Comparison of ENCODE assay signal across 29 cellular contexts in the genomic region with DNA sequence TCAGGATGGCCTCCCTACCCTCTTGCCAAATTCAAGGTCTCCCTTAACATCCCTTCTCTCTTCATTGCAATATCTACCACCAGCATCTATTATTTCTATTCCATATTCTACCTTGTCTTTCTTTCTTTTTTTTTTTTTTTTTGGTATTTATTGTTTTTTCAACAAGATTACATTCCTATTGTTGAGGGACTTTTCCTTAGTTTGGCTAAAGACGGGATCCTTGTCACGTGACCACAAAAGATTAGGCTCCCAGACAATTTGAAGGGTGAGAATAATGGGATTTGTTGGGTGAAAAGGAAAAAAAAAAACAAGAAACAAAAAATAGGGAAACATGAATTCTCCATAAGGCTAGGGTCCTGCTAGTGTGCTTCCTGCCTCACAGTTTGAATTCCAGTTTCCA.
"Had no signal": no experiment of that assay in that cellular context is flagged by ENCODE, and none has a peak within 500 bp of the region (broad histone marks: within the 10 kb centered on the region; RNA-seq: fewer than 3 reads in every experiment).

No MANE protein-coding gene starts in this region.

- H3K4me3 Mint-ChIP-seq: stimulated activated effector memory CD8-positive, alpha-beta T cell treated with anti-CD3 and anti-CD28 coated beads, Interleukin-12 subunit alpha, Interleukin-12 subunit beta, amount 100 ng/mL, for 72 hours; stimulated activated memory B cell treated with anti-CD40 and anti-IgM and Interleukin-4, amounts not matched to agents 10 μg/mL and 1 μg/mL and 100 μg/mL, for 72 hours; stimulated activated naive B cell treated with anti-CD40 and anti-IgM and Interleukin-4, amounts not matched to agents 10 μg/mL and 1 μg/mL and 100 μg/mL, for 72 hours; stimulated activated naive CD8-positive, alpha-beta T cell treated with anti-CD3 and anti-CD28 coated beads, Interleukin-15, amount 100 ng/mL, for 72 hours; stimulated activated naive CD8-positive, alpha-beta T cell treated with anti-CD3 and anti-CD28 coated beads, Interleukin-15, Interleukin-2, amounts not matched to agents 100 ng/mL and 50 ng/mL, for 24 hours; type B pancreatic cell had no signal

- ATAC-seq: stimulated activated memory B cell treated with anti-CD40 and anti-IgM and Interleukin-4, amounts not matched to agents 10 μg/mL and 1 μg/mL and 100 μg/mL, for 72 hours; stimulated activated naive B cell treated with anti-CD40 and anti-IgM and Interleukin-4, amounts not matched to agents 10 μg/mL and 1 μg/mL and 100 μg/mL, for 72 hours; stimulated activated naive CD8-positive, alpha-beta T cell treated with anti-CD3 and anti-CD28 coated beads, Interleukin-15, amount 100 ng/mL, for 72 hours; stimulated activated naive CD8-positive, alpha-beta T cell treated with anti-CD3 and anti-CD28 coated beads, Interleukin-15, Interleukin-2, amounts not matched to agents 100 U/mL and 50 U/mL, for 24 hours; upper lobe of right lung had no signal

- H3K4me1 ChIP-seq: stomach, suprapubic skin, testis, thyroid gland, tibial artery, tibial nerve, transverse colon, upper lobe of left lung, upper lobe of right lung, uterus had no signal

- H3K36me3 ChIP-seq: stomach, suprapubic skin, thoracic aorta, thyroid gland, tibial artery, tibial nerve, transverse colon, upper lobe of left lung, upper lobe of right lung, uterus, vagina had no signal

- FAIRE-seq: urothelium cell line had no signal

- H3K36me3 Mint-ChIP-seq: stimulated activated effector memory CD8-positive, alpha-beta T cell treated with anti-CD3 and anti-CD28 coated beads, Interleukin-12 subunit alpha, Interleukin-12 subunit beta, amount 100 ng/mL, for 72 hours; stimulated activated memory B cell treated with anti-CD40 and anti-IgM and Interleukin-4, amounts not matched to agents 10 μg/mL and 1 μg/mL and 100 μg/mL, for 72 hours; stimulated activated naive B cell treated with anti-CD40 and anti-IgM and Interleukin-4, amounts not matched to agents 10 μg/mL and 1 μg/mL and 100 μg/mL, for 72 hours; type B pancreatic cell had no signal

- H3K4me3 ChIP-seq: stomach, suprapubic skin, testis, thoracic aorta, thyroid gland, tibial artery, tibial nerve, transverse colon, upper lobe of left lung, upper lobe of right lung, uterus, vagina had no signal

- H3K27ac Mint-ChIP-seq: stimulated activated effector memory CD8-positive, alpha-beta T cell treated with anti-CD3 and anti-CD28 coated beads, Interleukin-12 subunit alpha, Interleukin-12 subunit beta, amount 100 ng/mL, for 72 hours; stimulated activated memory B cell treated with anti-CD40 and anti-IgM and Interleukin-4, amounts not matched to agents 10 μg/mL and 1 μg/mL and 100 μg/mL, for 72 hours; stimulated activated naive B cell treated with anti-CD40 and anti-IgM and Interleukin-4, amounts not matched to agents 10 μg/mL and 1 μg/mL and 100 μg/mL, for 72 hours; stimulated activated naive CD8-positive, alpha-beta T cell treated with anti-CD3 and anti-CD28 coated beads, Interleukin-15, amount 100 ng/mL, for 72 hours; stimulated activated naive CD8-positive, alpha-beta T cell treated with anti-CD3 and anti-CD28 coated beads, Interleukin-15, Interleukin-2, amounts not matched to agents 100 ng/mL and 50 ng/mL, for 24 hours; type B pancreatic cell had no signal

- H3K4me1 Mint-ChIP-seq: stimulated activated effector memory CD8-positive, alpha-beta T cell treated with anti-CD3 and anti-CD28 coated beads, Interleukin-12 subunit alpha, Interleukin-12 subunit beta, amount 100 ng/mL, for 72 hours; stimulated activated memory B cell treated with anti-CD40 and anti-IgM and Interleukin-4, amounts not matched to agents 10 μg/mL and 1 μg/mL and 100 μg/mL, for 72 hours; stimulated activated naive B cell treated with anti-CD40 and anti-IgM and Interleukin-4, amounts not matched to agents 10 μg/mL and 1 μg/mL and 100 μg/mL, for 72 hours; stimulated activated naive CD8-positive, alpha-beta T cell treated with anti-CD3 and anti-CD28 coated beads, Interleukin-15, amount 100 ng/mL, for 72 hours had no signal

- H3K9me3 Mint-ChIP-seq: stimulated activated effector memory CD8-positive, alpha-beta T cell treated with anti-CD3 and anti-CD28 coated beads, Interleukin-12 subunit alpha, Interleukin-12 subunit beta, amount 100 ng/mL, for 72 hours; stimulated activated memory B cell treated with anti-CD40 and anti-IgM and Interleukin-4, amounts not matched to agents 10 μg/mL and 1 μg/mL and 100 μg/mL, for 72 hours; stimulated activated naive B cell treated with anti-CD40 and anti-IgM and Interleukin-4, amounts not matched to agents 10 μg/mL and 1 μg/mL and 100 μg/mL, for 72 hours; stimulated activated naive CD8-positive, alpha-beta T cell treated with anti-CD3 and anti-CD28 coated beads, Interleukin-15, amount 100 ng/mL, for 72 hours; stimulated activated naive CD8-positive, alpha-beta T cell treated with anti-CD3 and anti-CD28 coated beads, Interleukin-15, Interleukin-2, amounts not matched to agents 100 ng/mL and 50 ng/mL, for 24 hours; type B pancreatic cell had no signal

- DNase-seq: stimulated activated CD4-positive, alpha-beta T cell treated with anti-CD3 and anti-CD28 coated beads, Interleukin-2, amount 100 ng/mL, for 48 hours; stimulated activated CD4-positive, alpha-beta T cell treated with anti-CD3 and anti-CD28 coated beads, Interleukin-4, amount 100 ng/mL, for 1 hour; stimulated activated CD4-positive, alpha-beta T cell treated with anti-CD3 and anti-CD28 coated beads, Interleukin-4, amount 100 ng/mL, for 24 hours; stimulated activated CD4-positive, alpha-beta T cell treated with anti-CD3 and anti-CD28 coated beads, Interleukin-4, amount 100 ng/mL, for 4 hours; stimulated activated CD8-positive, alpha-beta memory T cell treated with anti-CD3 and anti-CD28 coated beads, Interleukin-4, amount 100 ng/mL, for 48 hours; stimulated activated naive B cell treated with anti-CD40 and anti-IgM and Interleukin-4, amounts not matched to agents 10 μg/mL and 1 μg/mL and 100 μg/mL, for 72 hours; stimulated activated naive CD4-positive, alpha-beta T cell; stimulated activated naive CD4-positive, alpha-beta T cell treated with Interleukin-2 at 50 U/mL for 16 hours; stimulated activated naive CD8-positive, alpha-beta T cell treated with anti-CD3 and anti-CD28 coated beads, Interleukin-15, amount 100 ng/mL, for 72 hours; stimulated activated naive CD8-positive, alpha-beta T cell treated with anti-CD3 and anti-CD28 coated beads, Interleukin-15, Interleukin-2, amounts not matched to agents 100 U/mL and 50 U/mL, for 24 hours; stomach; substantia nigra; testis; thyroid gland; tibial artery; transverse colon; trophoblast cell; upper lobe of left lung; upper lobe of right lung; uterus had no signal

- H3K9me3 ChIP-seq: stomach, suprapubic skin, testis, thoracic aorta, thyroid gland, tibial artery, tibial nerve, transverse colon, upper lobe of left lung, upper lobe of right lung, uterus, vagina had no signal

- H3K27me3 ChIP-seq: suprapubic skin, testis, thyroid gland, tibial nerve, upper lobe of left lung, uterus, vagina had no signal

- H3K27ac ChIP-seq: stomach, suprapubic skin, testis, thoracic aorta, thyroid gland, tibial artery, tibial nerve, transverse colon, upper lobe of left lung, upper lobe of right lung, uterus, vagina had no signal
